ENCODE assay signal across 8 cellular contexts in the genomic region with DNA sequence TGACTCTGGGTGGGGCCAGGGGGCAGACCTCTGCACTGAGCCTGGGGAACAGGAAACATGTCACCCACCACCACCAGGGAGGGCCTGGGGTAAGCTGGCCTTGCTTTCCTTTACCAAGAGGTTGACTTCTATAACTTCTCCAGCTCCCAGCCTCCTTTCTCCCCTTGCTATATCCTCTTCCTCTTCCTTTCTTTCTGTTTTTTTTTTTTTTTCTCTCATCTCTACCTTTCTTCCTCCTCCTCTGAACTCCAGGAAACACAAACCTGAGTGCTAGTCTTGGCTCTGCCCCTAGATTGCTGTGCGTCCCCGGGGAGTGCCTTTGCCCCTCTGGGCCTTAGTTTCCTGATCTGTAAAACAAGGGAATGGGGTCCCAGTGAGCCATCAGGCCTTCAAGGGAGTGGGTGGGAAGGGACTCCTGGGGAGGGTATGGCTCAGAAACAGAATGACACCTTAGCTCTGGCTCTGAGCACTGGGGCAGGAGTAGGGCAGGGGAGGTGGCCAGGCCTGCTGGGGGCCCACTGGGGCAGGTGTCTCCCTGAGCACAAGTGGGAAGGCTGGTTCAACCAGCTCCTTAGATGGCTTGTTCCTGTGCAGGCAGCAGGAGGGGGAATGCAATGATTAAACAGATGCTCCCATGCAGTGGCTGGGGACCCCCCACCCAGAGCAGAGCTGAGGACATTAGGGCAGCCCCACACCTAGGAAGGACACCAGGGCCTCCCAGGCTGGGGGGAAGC. TPM values are rescaled to one million over a fixed set of nuclear protein-coding genes. Genes with fewer than 3 reads are reported as not detected.
DNase-seq lines count a peak whose midpoint lies in the region; ATAC-seq and TF ChIP-seq lines count a peak whose summit lies in the region.

No MANE protein-coding gene starts in this region.

- H3K9me3 Mint-ChIP-seq in GM23338 (no peaks in the 10 kb centered on the region), WTC11 (no peaks in the 10 kb centered on the region)

- H3K27me3 ChIP-seq in GM23338 (ENCODE audit: insufficient read depth) (peaks cover 2% of the 10 kb centered on the region; the same call in 1 of the 2 replicates), rectal smooth muscle tissue (ENCODE audit: control insufficient read depth, insufficient read depth, low read length) (no peaks in the 10 kb centered on the region)

- H3F3A ChIP-seq in GM23338 (replicated peaks; ENCODE audit: low read depth): peaks cover 22% of the 10 kb centered on the region

- no peaks in the 10 kb centered on the region; the same call in 1 of the 2 replicates for H3K36me3 ChIP-seq in GM23338 (ENCODE audit: insufficient read depth)
- peaks cover 8% of the 10 kb centered on the region for H3K36me3 ChIP-seq in rectal smooth muscle tissue (ENCODE audit: control insufficient read depth, insufficient read depth, low read length)
- H3K36me3 ChIP-seq in OCI-LY7 (ENCODE audit: insufficient read depth, low read length): no peaks in the 10 kb centered on the region

- peaks cover 28% of the 10 kb centered on the region for H3K27me3 Mint-ChIP-seq in GM23338 (ENCODE audit: insufficient read depth, low read depth, poor library complexity)
- H3K27me3 Mint-ChIP-seq in WTC11 (ENCODE audit: low read depth): peaks cover under 1% of the 10 kb centered on the region; the same call in 1 of the 2 replicates

- H3K9me3 ChIP-seq in OCI-LY7 (ENCODE audit: low read length): no peaks in the 10 kb centered on the region

- H3K4me3 ChIP-seq in GM23338: 0 out of 2 replicates have a peak overlapping the region, but pooled peaks have one; percentile 26
- peak overlapping the region; percentile 86 for H3K4me3 ChIP-seq in fibroblast of mammary gland (ENCODE audit: control insufficient read depth, low read depth, low read length)
- H3K4me3 ChIP-seq in rectal smooth muscle tissue (ENCODE audit: low read length): peak overlapping the region; percentile 57
- H3K4me3 ChIP-seq in OCI-LY7 (ENCODE audit: low read depth, low read length, poor library complexity, severe bottlenecking): no peak overlapping the region

- H4K20me1 ChIP-seq in GM23338 (replicated peaks; ENCODE audit: insufficient read depth): peaks cover 12% of the 10 kb centered on the region; the same call in 1 of the 2 replicates
- H4K20me1 ChIP-seq in OCI-LY7 (ENCODE audit: insufficient read depth, low read length): no peaks in the 10 kb centered on the region

- intact Hi-C loops in OCI-LY7 (cut with micrococcal nuclease; ENCODE audit: unreplicated experiment): no loop called here

- TF ChIP-seq CTCF in GM23338 (conservative IDR thresholded peaks at IDR 0.05; ENCODE audit: low read depth in 2 of 2) (no peak), WTC11 (IDR thresholded peaks at IDR 0.05) (no peak), fibroblast of mammary gland (conservative IDR thresholded peaks at IDR 0.05; ENCODE audit: control insufficient read depth, insufficient read depth, low read depth, low read length) (no peak), OCI-LY7 (conservative IDR thresholded peaks at IDR 0.05; ENCODE audit: low read length) (no peak)

- H3K4me2 ChIP-seq in GM23338 (peak overlapping the region; percentile 99; the same call in 1 of the 2 replicates), OCI-LY7 (ENCODE audit: low read length) (no peak overlapping the region)

- H3K79me2 ChIP-seq in GM23338 (replicated peaks; ENCODE audit: insufficient read depth) (peaks cover 70% of the 10 kb centered on the region), OCI-LY7 (ENCODE audit: insufficient read depth, low read depth, low read length) (no peaks in the 10 kb centered on the region)

- ATAC-seq in GM23338: no peak
- no peak for ATAC-seq in WTC11

- H2AFZ ChIP-seq in GM23338 (no peak overlapping the region), OCI-LY7 (ENCODE audit: low read length) (no peak overlapping the region)

- DNase-seq in GM23338 (ENCODE audit: low spot score) (no peak), WTC11 (ENCODE audit: low spot score) (no peak), fibroblast of mammary gland (ENCODE audit: low read depth) (no peak), T1000 (lab: John Stamatoyannopoulos, UW) (no peak), NCI-H748 (lab: John Stamatoyannopoulos, UW; ENCODE audit: unreplicated experiment) (no peak), cerebellar cortex (ENCODE audit: low spot score) (no peak), OCI-LY7 (ENCODE audit: low spot score) (no peak)

- H3K9ac ChIP-seq in rectal smooth muscle tissue (ENCODE audit: low read length): no peak overlapping the region

- H3K36me3 Mint-ChIP-seq in GM23338 (ENCODE audit: low read depth) (peaks cover 35% of the 10 kb centered on the region), WTC11 (peaks cover 15% of the 10 kb centered on the region)

- H3K9me2 ChIP-seq in GM23338 (ENCODE audit: insufficient read depth): no peaks in the 10 kb centered on the region
- H3K9me2 ChIP-seq in OCI-LY7 (ENCODE audit: insufficient read depth, low read length): no peaks in the 10 kb centered on the region

- CTCF ChIA-PET in WTC11 (lab: Charles Lee): interaction anchor here (1.0 to 1.2 kb wide), 2 partner anchors 35 to 73 kb away, joined by 3 to 4 read pairs; partner anchors contain the start of gene PTPN9
- CTCF ChIA-PET in OCI-LY7 (lab: Charles Lee; ENCODE audit: unreplicated experiment): interaction anchor here (0.6 kb wide), 1 partner anchor 754 kb away, joined by 3 read pairs; no protein-coding TSS in a partner anchor

- H3K4me1 Mint-ChIP-seq in GM23338 (peaks cover 56% of the 10 kb centered on the region), WTC11 (peaks cover 50% of the 10 kb centered on the region)

- POLR2A ChIA-PET in WTC11 (lab: Charles Lee): interaction anchor here (0.7 to 1.1 kb wide), 2 partner anchors 12 to 233 kb away, joined by 5 read pairs; partner anchors contain the start of gene IMP3
- POLR2A ChIA-PET in OCI-LY7 (lab: Charles Lee): interaction anchor here (0.6 kb wide), 1 partner anchor 249 kb away, joined by 3 read pairs; no protein-coding TSS in a partner anchor

- BruUV-seq in OCI-LY7 (replicated peaks; lab: Mats Ljungman, UMichigan): no TSS peak

- no peak overlapping the region for H3K27ac Mint-ChIP-seq in GM23338
- H3K27ac Mint-ChIP-seq in WTC11: peak overlapping the region; percentile 29; the same call in 1 of the 2 replicates

- H3K4me1 ChIP-seq in GM23338 (ENCODE audit: insufficient read depth) (peaks cover 21% of the 10 kb centered on the region), rectal smooth muscle tissue (ENCODE audit: control insufficient read depth, insufficient read depth, low read length) (peaks cover 38% of the 10 kb centered on the region), OCI-LY7 (ENCODE audit: insufficient read depth, low read length, poor library complexity, severe bottlenecking) (peaks cover 8% of the 10 kb centered on the region)

- H3K27ac ChIP-seq in GM23338 (ENCODE audit: low read depth) (0 out of 2 replicates have a peak overlapping the region, but pooled peaks have one; percentile 59), rectal smooth muscle tissue (ENCODE audit: low read depth, low read length) (peak overlapping the region; percentile 27), OCI-LY7 (ENCODE audit: low read depth, low read length, poor library complexity, severe bottlenecking) (no peak overlapping the region)

- H3K4me3 Mint-ChIP-seq in GM23338: peak overlapping the region; percentile 57
- peak overlapping the region; percentile 43; the same call in 1 of the 2 replicates for H3K4me3 Mint-ChIP-seq in WTC11

TF ChIP-seq in GM23338, 12 proteins besides CTCF, POLR2A, EP300 and RAD21 (continues in another document):
- TF ChIP-seq JUNB (IDR thresholded peaks at IDR 0.05; ENCODE audit: unreplicated experiment) (no peak), ETS1 (IDR thresholded peaks at IDR 0.05) (no peak), POLR2AphosphoS5 (IDR thresholded peaks at IDR 0.05; ENCODE audit: low read depth) (no peak), STAT1 (IDR thresholded peaks at IDR 0.05; ENCODE audit: unreplicated experiment) (no peak)

TF ChIP-seq in WTC11, 78 proteins besides CTCF, POLR2A, EP300 and RAD21 (continues in another document):
- TF ChIP-seq NR3C1 (CRISPR knock-in tag; conservative IDR thresholded peaks at IDR 0.05; ENCODE audit: low read depth) (no peak), ZNF416 (CRISPR knock-in tag; IDR thresholded peaks at IDR 0.05) (no peak), TEAD4 (CRISPR knock-in tag; IDR thresholded peaks at IDR 0.05) (no peak), SP1 (CRISPR knock-in tag; conservative IDR thresholded peaks at IDR 0.05) (no peak)
- TF ChIP-seq, protein P1, sequence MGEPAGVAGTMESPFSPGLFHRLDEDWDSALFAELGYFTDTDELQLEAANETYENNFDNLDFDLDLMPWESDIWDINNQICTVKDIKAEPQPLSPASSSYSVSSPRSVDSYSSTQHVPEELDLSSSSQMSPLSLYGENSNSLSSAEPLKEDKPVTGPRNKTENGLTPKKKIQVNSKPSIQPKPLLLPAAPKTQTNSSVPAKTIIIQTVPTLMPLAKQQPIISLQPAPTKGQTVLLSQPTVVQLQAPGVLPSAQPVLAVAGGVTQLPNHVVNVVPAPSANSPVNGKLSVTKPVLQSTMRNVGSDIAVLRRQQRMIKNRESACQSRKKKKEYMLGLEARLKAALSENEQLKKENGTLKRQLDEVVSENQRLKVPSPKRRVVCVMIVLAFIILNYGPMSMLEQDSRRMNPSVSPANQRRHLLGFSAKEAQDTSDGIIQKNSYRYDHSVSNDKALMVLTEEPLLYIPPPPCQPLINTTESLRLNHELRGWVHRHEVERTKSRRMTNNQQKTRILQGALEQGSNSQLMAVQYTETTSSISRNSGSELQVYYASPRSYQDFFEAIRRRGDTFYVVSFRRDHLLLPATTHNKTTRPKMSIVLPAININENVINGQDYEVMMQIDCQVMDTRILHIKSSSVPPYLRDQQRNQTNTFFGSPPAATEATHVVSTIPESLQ (CRISPR knock-in tag; IDR thresholded peaks at IDR 0.05): no peak
- TF ChIP-seq, protein P2, sequence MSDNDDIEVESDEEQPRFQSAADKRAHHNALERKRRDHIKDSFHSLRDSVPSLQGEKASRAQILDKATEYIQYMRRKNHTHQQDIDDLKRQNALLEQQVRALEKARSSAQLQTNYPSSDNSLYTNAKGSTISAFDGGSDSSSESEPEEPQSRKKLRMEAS (CRISPR knock-in tag; IDR thresholded peaks at IDR 0.05): no peak

RNA-seq across cellular contexts. Expression of gene SNX33, which starts 4.3 kb away (rescaled TPM):
- total RNA-seq in GM23338 (2014; rRNA removed; shearing (Covaris generic)): 14.6 and 21.2 TPM in 2 replicates
- polyA plus RNA-seq in GM23338 (2016; fragmentation: Nextera tagmentation; extraction: Ambion mirVana): 4.9 and 6.2 TPM in 2 replicates
- 17.8 to 19.8 TPM (median 18.9 TPM) in 3 replicates for total RNA-seq in WTC11 (2021)
- total RNA-seq in OCI-LY7 (2014; rRNA removed; shearing (Covaris generic)): 0.05 and 0.09 TPM in 2 replicates
- total RNA-seq in OCI-LY7 (2022): 0.31 and 0.38 TPM in 2 replicates

RNA-seq across cellular contexts. Expression of gene IMP3, which starts 12.0 kb away (rescaled TPM):
- 315 and 319 TPM in 2 replicates for total RNA-seq in GM23338 (2014; rRNA removed; shearing (Covaris generic))
- 210 and 219 TPM in 2 replicates for polyA plus RNA-seq in GM23338 (2016; fragmentation: Nextera tagmentation; extraction: Ambion mirVana)
- total RNA-seq in WTC11 (2021) (93.7 to 107 TPM (median 94.8 TPM) in 3 replicates), OCI-LY7 (2022) (91.2 and 101 TPM in 2 replicates)
- 135 and 174 TPM in 2 replicates for total RNA-seq in OCI-LY7 (2014; rRNA removed; shearing (Covaris generic))

RNA-seq across cellular contexts. Expression of gene SNUPN, which starts 26.5 kb away (rescaled TPM):
- 27.7 and 31.5 TPM in 2 replicates for total RNA-seq in GM23338 (2014; rRNA removed; shearing (Covaris generic))
- polyA plus RNA-seq in GM23338 (2016; fragmentation: Nextera tagmentation; extraction: Ambion mirVana): 20.5 and 22.4 TPM in 2 replicates
- total RNA-seq in WTC11 (2021) (25.9 to 28.4 TPM (median 27.9 TPM) in 3 replicates), OCI-LY7 (2022) (69.4 and 71.1 TPM in 2 replicates)
- 32.4 and 44.4 TPM in 2 replicates for total RNA-seq in OCI-LY7 (2014; rRNA removed; shearing (Covaris generic))

Comparison
In these comparisons a context has a peak if more than half of its experiments do, and no peak if none do; other contexts are left out.
1. RNA of gene SNX33, which starts 4.3 kb away (total RNA-seq): 14.6 to 21.2 TPM in GM23338 and 17.8 to 19.8 TPM in WTC11; 0.05 to 0.38 TPM in OCI-LY7; every median in the first group is over 10 times any median in the second.